In genomic region chr9:34195143-34195542, GRCh38 we compare ENCODE assay signal across 25 cellular contexts.
"Had no signal": no experiment of that assay in that cellular context is flagged by ENCODE, and none has a peak within 500 bp of the region (broad histone marks: within the 10 kb centered on the region; RNA-seq: fewer than 3 reads in every experiment).

No MANE protein-coding gene starts in this region.

- FAIRE-seq: endometrium had no signal

- ATAC-seq: activated CD4-positive, CD25-positive, alpha-beta regulatory T cell treated with anti-CD3 and anti-CD28 coated beads, Interleukin-2, amount 50 U/mL, for 24 hours; foreskin keratinocyte; left lobe of liver; lower lobe of right lung; stimulated activated naive B cell treated with anti-CD40 and anti-IgM and Interleukin-4, amounts not matched to agents 10 μg/mL and 1 μg/mL and 100 μg/mL, for 72 hours had no signal

- DNase-seq: activated CD4-positive, alpha-beta T cell treated with anti-CD3 and anti-CD28 coated beads, Interleukin-2, amount 50 U/mL, for 1 hour; activated CD8-positive, alpha-beta memory T cell treated with anti-CD3 and anti-CD28 coated beads for 24 hours; activated CD8-positive, alpha-beta memory T cell treated with anti-CD3 and anti-CD28 coated beads, Interleukin-2, amount 50 U/mL, for 4 hours; activated naive CD4-positive, alpha-beta T cell treated with Interleukin-2 at 50 U/mL for 16 hours; activated T-cell treated with anti-CD3 and anti-CD28 coated beads, Interleukin-2, amount 50 U/mL, for 24 hours; anterior cingulate cortex; erythroblast; foreskin keratinocyte; lower lobe of right lung; naive B cell; retina; stimulated activated CD4-positive, alpha-beta T cell treated with anti-CD3 and anti-CD28 coated beads, Interleukin-2, amount 100 ng/mL, for 48 hours; stimulated activated CD8-positive, alpha-beta memory T cell treated with anti-CD3 and anti-CD28 coated beads, Interleukin-4, amount 100 ng/mL, for 48 hours; stimulated activated naive B cell treated with anti-CD40 and anti-IgM and Interleukin-4, amounts not matched to agents 10 μg/mL and 1 μg/mL and 100 μg/mL, for 72 hours had no signal

- H3K27me3 ChIP-seq: foreskin keratinocyte, vagina had no signal

- H3K4me3 ChIP-seq: lower lobe of right lung, thoracic aorta, vagina had no signal

- H3K9me3 Mint-ChIP-seq: activated T-cell treated with anti-CD3 and anti-CD28 coated beads, Interleukin-2, amount 50 U/mL, for 24 hours; activated T-helper 2 cell treated with anti-CD3 and anti-CD28 coated beads, Interferon-gamma antibody, Interleukin-2, Interleukin-4, amounts not matched to agents 10 μg/mL and 5 μg/mL and 100 μg/mL, durations not matched to agents 14 hours and 24 hours and 36 hours; stimulated activated naive B cell treated with anti-CD40 and anti-IgM and Interleukin-4, amounts not matched to agents 10 μg/mL and 1 μg/mL and 100 μg/mL, for 72 hours; T-helper 2 cell treated with Interferon-gamma antibody and Interleukin-4, amounts not matched to agents 5 μg/mL and 100 μg/mL, for 36 hours; type B pancreatic cell had no signal

- H3K27me3 Mint-ChIP-seq: activated T-cell treated with anti-CD3 and anti-CD28 coated beads, Interleukin-2, amount 50 U/mL, for 24 hours; naive B cell; progenitor cell of endocrine pancreas; stimulated activated naive B cell treated with anti-CD40 and anti-IgM and Interleukin-4, amounts not matched to agents 10 μg/mL and 1 μg/mL and 100 μg/mL, for 72 hours; type B pancreatic cell had no signal

- H3K27ac ChIP-seq: foreskin keratinocyte, lower lobe of right lung, thoracic aorta, vagina, VCaP had no signal

- H3K27ac Mint-ChIP-seq: activated T-cell treated with anti-CD3 and anti-CD28 coated beads, Interleukin-2, amount 50 U/mL, for 24 hours; activated T-helper 2 cell treated with anti-CD3 and anti-CD28 coated beads, Interferon-gamma antibody, Interleukin-2, Interleukin-4, amounts not matched to agents 10 μg/mL and 5 μg/mL and 100 μg/mL, durations not matched to agents 14 hours and 24 hours and 36 hours; naive B cell; progenitor cell of endocrine pancreas; stimulated activated naive B cell treated with anti-CD40 and anti-IgM and Interleukin-4, amounts not matched to agents 10 μg/mL and 1 μg/mL and 100 μg/mL, for 72 hours; T-helper 2 cell treated with Interferon-gamma antibody and Interleukin-4, amounts not matched to agents 5 μg/mL and 100 μg/mL, for 36 hours; type B pancreatic cell had no signal

- H3K4me3 Mint-ChIP-seq: activated T-cell treated with anti-CD3 and anti-CD28 coated beads, Interleukin-2, amount 50 U/mL, for 24 hours; brain; naive B cell; stimulated activated naive B cell treated with anti-CD40 and anti-IgM and Interleukin-4, amounts not matched to agents 10 μg/mL and 1 μg/mL and 100 μg/mL, for 72 hours; T-helper 2 cell treated with Interferon-gamma antibody and Interleukin-4, amounts not matched to agents 5 μg/mL and 100 μg/mL, for 36 hours; type B pancreatic cell had no signal

- H3K9me3 ChIP-seq: lower lobe of right lung, thoracic aorta, vagina had no signal
